In genomic region chr9:38344566-38345324, GRCh38 we compare ENCODE assay signal across 21 cellular contexts.
"Had no signal": no experiment of that assay in that cellular context is flagged by ENCODE, and none has a peak within 500 bp of the region (broad histone marks: within the 10 kb centered on the region; RNA-seq: fewer than 3 reads in every experiment).

No MANE protein-coding gene starts in this region.

- DNase-seq: activated CD4-positive, alpha-beta T cell treated with anti-CD3 and anti-CD28 coated beads for 4 hours; activated CD8-positive, alpha-beta memory T cell treated with anti-CD3 and anti-CD28 coated beads, Interleukin-2, amount 50 U/mL, for 48 hours; activated CD8-positive, alpha-beta T cell treated with anti-CD3 and anti-CD28 coated beads for 36 hours; activated naive CD8-positive, alpha-beta T cell treated with anti-CD3 and anti-CD28 coated beads for 36 hours; activated T-cell treated with anti-CD3 and anti-CD28 coated beads, Interleukin-2, amount 50 U/mL, for 72 hours; amygdala; effector CD4-positive, alpha-beta T cell; foreskin keratinocyte; head of caudate nucleus; SHP77 treated with DMSO at 0.1 percent for 48 hours; stimulated activated CD4-positive, alpha-beta T cell treated with anti-CD3 and anti-CD28 coated beads, Interleukin-4, amount 100 ng/mL, for 24 hours; stimulated activated CD8-positive, alpha-beta memory T cell treated with anti-CD3 and anti-CD28 coated beads, Interleukin-4, amount 100 ng/mL, for 48 hours; stimulated activated naive CD4-positive, alpha-beta T cell treated with Interleukin-2 at 50 U/mL for 16 hours; substantia nigra; T-helper 17 cell had no signal

- H3K36me3 ChIP-seq: tibial nerve had no signal

- H3K4me3 Mint-ChIP-seq: activated CD8-positive, alpha-beta T cell treated with anti-CD3 and anti-CD28 coated beads for 36 hours; activated naive CD8-positive, alpha-beta T cell treated with anti-CD3 and anti-CD28 coated beads for 36 hours; activated T-cell treated with anti-CD3 and anti-CD28 coated beads, Interleukin-2, amount 50 U/mL, for 72 hours; central memory CD8-positive, alpha-beta T cell; T-helper 17 cell had no signal

- H3K4me1 Mint-ChIP-seq: activated naive CD8-positive, alpha-beta T cell treated with anti-CD3 and anti-CD28 coated beads for 36 hours; central memory CD8-positive, alpha-beta T cell; T-helper 17 cell had no signal

- H3K27me3 Mint-ChIP-seq: activated naive CD8-positive, alpha-beta T cell treated with anti-CD3 and anti-CD28 coated beads for 36 hours had no signal

- H3K36me3 Mint-ChIP-seq: activated naive CD8-positive, alpha-beta T cell treated with anti-CD3 and anti-CD28 coated beads for 36 hours had no signal

- H3K9me3 Mint-ChIP-seq: activated CD8-positive, alpha-beta T cell treated with anti-CD3 and anti-CD28 coated beads for 36 hours; activated naive CD8-positive, alpha-beta T cell treated with anti-CD3 and anti-CD28 coated beads for 36 hours; central memory CD8-positive, alpha-beta T cell had no signal

- ATAC-seq: activated CD8-positive, alpha-beta T cell treated with anti-CD3 and anti-CD28 coated beads for 36 hours; activated T-cell treated with anti-CD3 and anti-CD28 coated beads, Interleukin-2, amount 50 U/mL, for 72 hours; body of pancreas; foreskin keratinocyte; T-helper 17 cell had no signal

- H3K27me3 ChIP-seq: body of pancreas, tibial nerve had no signal

- FAIRE-seq: endothelial cell of umbilical vein had no signal

- H3K27ac Mint-ChIP-seq: activated CD8-positive, alpha-beta T cell treated with anti-CD3 and anti-CD28 coated beads for 36 hours; activated naive CD8-positive, alpha-beta T cell treated with anti-CD3 and anti-CD28 coated beads for 36 hours; activated T-cell treated with anti-CD3 and anti-CD28 coated beads, Interleukin-2, amount 50 U/mL, for 72 hours; T-helper 17 cell had no signal

- H3K4me1 ChIP-seq: foreskin keratinocyte, tibial nerve had no signal

- H3K27ac ChIP-seq: body of pancreas, coronary artery, foreskin keratinocyte, skin epidermis, tibial nerve had no signal

- H3K4me3 ChIP-seq: body of pancreas, coronary artery, skin epidermis, tibial nerve had no signal
